30 cellular contexts compared by ENCODE assay signal in the genomic region with DNA sequence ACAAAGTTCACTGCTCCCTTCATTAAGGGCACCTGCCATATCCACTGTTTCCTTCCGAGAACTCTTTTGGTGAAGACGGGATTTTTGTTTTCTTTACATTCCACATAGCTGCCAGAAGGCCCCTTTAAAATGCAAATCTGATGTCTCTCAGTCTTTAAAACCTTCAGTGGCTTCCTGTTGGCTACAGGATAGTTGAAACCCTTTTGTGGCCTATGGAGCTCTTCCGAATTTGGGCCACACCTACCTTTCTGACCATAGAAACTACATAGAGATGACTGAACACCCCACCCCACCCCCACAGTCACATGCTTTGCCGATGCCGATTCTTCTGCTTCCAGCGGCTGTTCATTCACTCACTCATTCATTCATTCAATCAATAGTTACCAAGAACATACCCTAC.
"Had no signal": no experiment of that assay in that cellular context is flagged by ENCODE, and none has a peak within 500 bp of the region (broad histone marks: within the 10 kb centered on the region; RNA-seq: fewer than 3 reads in every experiment).

No MANE protein-coding gene starts in this region.

- H3K4me3 Mint-ChIP-seq: activated B cell treated with CpG ODN at 0.5 μM for 24 hours; activated CD4-positive, alpha-beta T cell treated with anti-CD3 and anti-CD28 coated beads for 36 hours; activated T-cell treated with anti-CD3 and anti-CD28 coated beads, Interleukin-2, amount 50 U/mL, for 24 hours; nephron had no signal

- H3K9me3 ChIP-seq: esophagus muscularis mucosa, heart left ventricle, pancreas, prostate gland, suprapubic skin, tibial artery, upper lobe of right lung had no signal

- H3K4me1 Mint-ChIP-seq: activated B cell treated with CpG ODN at 0.5 μM for 24 hours; activated CD4-positive, alpha-beta T cell treated with anti-CD3 and anti-CD28 coated beads for 36 hours had no signal

- H3K27ac Mint-ChIP-seq: activated B cell treated with CpG ODN at 0.5 μM for 24 hours; activated CD4-positive, alpha-beta T cell treated with anti-CD3 and anti-CD28 coated beads for 36 hours; activated T-cell treated with anti-CD3 and anti-CD28 coated beads, Interleukin-2, amount 50 U/mL, for 24 hours; nephron had no signal

- H3K4me3 ChIP-seq: esophagus muscularis mucosa, heart left ventricle, pancreas, prostate gland, suprapubic skin, tibial artery, upper lobe of right lung had no signal

- DNase-seq: activated B cell treated with CpG ODN at 0.5 μM for 24 hours; activated CD4-positive, alpha-beta T cell treated with anti-CD3 and anti-CD28 coated beads for 36 hours; activated CD4-positive, alpha-beta T cell treated with anti-CD3 and anti-CD28 coated beads, Interleukin-2, amount 50 U/mL, for 48 hours; activated CD8-positive, alpha-beta memory T cell treated with anti-CD3 and anti-CD28 coated beads for 24 hours; activated gamma-delta T cell treated with Interleukin-2 at 50 U/mL for 16 hours; activated naive CD4-positive, alpha-beta T cell treated with anti-CD3 and anti-CD28 coated beads, Interleukin-2, amount 50 U/mL, for 16 hours; activated T-cell treated with anti-CD3 and anti-CD28 coated beads, Interleukin-2, amount 50 U/mL, for 24 hours; amniotic stem cell; brain microvascular endothelial cell; caudate nucleus; cortex of kidney; foreskin keratinocyte; heart left ventricle; hypothalamus; islet precursor cell; left cardiac atrium; mammary epithelial cell; pancreas; retina; stimulated activated naive CD4-positive, alpha-beta T cell; T-helper 2 cell; tibial artery; upper lobe of right lung had no signal

- H3K36me3 ChIP-seq: brain microvascular endothelial cell, esophagus muscularis mucosa, heart left ventricle, pancreas, prostate gland, suprapubic skin, tibial artery, upper lobe of right lung had no signal

- H3K27ac ChIP-seq: brain microvascular endothelial cell, esophagus muscularis mucosa, foreskin keratinocyte, heart left ventricle, pancreas, prostate gland, suprapubic skin, tibial artery, upper lobe of right lung had no signal

- H3K9me3 Mint-ChIP-seq: activated B cell treated with CpG ODN at 0.5 μM for 24 hours; activated T-cell treated with anti-CD3 and anti-CD28 coated beads, Interleukin-2, amount 50 U/mL, for 24 hours; nephron had no signal

- ATAC-seq: activated CD4-positive, alpha-beta T cell treated with anti-CD3 and anti-CD28 coated beads for 36 hours; foreskin keratinocyte; heart left ventricle; left cardiac atrium; pancreas; sciatic nerve; upper lobe of right lung had no signal

- FAIRE-seq: astrocyte, pancreas, small intestine had no signal

- H3K27me3 ChIP-seq: brain microvascular endothelial cell, esophagus muscularis mucosa, foreskin keratinocyte, heart left ventricle, pancreas, suprapubic skin, tibial artery, upper lobe of right lung had no signal

- H3K27me3 Mint-ChIP-seq: activated B cell treated with CpG ODN at 0.5 μM for 24 hours; activated CD4-positive, alpha-beta T cell treated with anti-CD3 and anti-CD28 coated beads for 36 hours; activated T-cell treated with anti-CD3 and anti-CD28 coated beads, Interleukin-2, amount 50 U/mL, for 24 hours had no signal

- H3K4me1 ChIP-seq: esophagus muscularis mucosa, foreskin keratinocyte, heart left ventricle, pancreas, prostate gland, suprapubic skin, tibial artery, upper lobe of right lung had no signal
